Comparison of ENCODE assay signal across 21 cellular contexts in the genomic region with DNA sequence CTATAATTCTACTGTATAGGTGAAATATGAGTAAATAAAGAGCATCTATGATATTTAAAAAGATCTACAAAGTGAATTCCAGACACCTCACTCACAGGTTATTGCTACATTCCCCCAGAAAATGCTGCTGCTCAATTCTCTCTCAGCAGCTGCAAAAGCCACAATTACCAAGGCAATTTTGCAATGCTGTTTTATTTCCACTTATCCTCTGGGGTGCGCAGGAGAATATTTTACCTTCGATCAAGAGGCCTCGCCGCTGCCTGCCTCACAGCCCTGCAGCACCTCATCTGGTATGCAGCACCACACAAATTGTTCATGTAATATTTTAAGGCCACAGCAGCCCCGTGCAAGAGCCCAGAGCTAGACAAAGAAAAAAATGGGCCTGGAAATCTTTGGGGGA.
DNase-seq lines count a peak whose midpoint lies in the region; ATAC-seq and TF ChIP-seq lines count a peak whose summit lies in the region.
"Had no signal": no experiment of that assay in that cellular context is flagged by ENCODE, and none has a peak within 500 bp of the region (broad histone marks: within the 10 kb centered on the region; RNA-seq: fewer than 3 reads in every experiment).

No MANE protein-coding gene starts in this region.

- no peaks in the 10 kb centered on the region; the same call in 1 of the 2 replicates for H3K27me3 Mint-ChIP-seq in H9 (ENCODE audit: low read depth)
- H3K27me3 Mint-ChIP-seq in stimulated activated memory B cell treated with anti-CD40 and anti-IgM and Interleukin-4, amounts not matched to agents 10 μg/mL and 1 μg/mL and 100 μg/mL, for 72 hours: no peaks in the 10 kb centered on the region
- peaks cover 3% of the 10 kb centered on the region for H3K27me3 Mint-ChIP-seq in CD8-positive, alpha-beta T cell (ENCODE audit: low read depth)
- H3K27me3 Mint-ChIP-seq: activated CD4-positive, alpha-beta memory T cell treated with anti-CD3 and anti-CD28 coated beads, Interleukin-2, amount 10 ng/mL, durations not matched to agents 7 days and 5 days; activated naive CD4-positive, alpha-beta T cell treated with anti-CD3 and anti-CD28 coated beads, Interleukin-2, amount 50 U/mL, for 24 hours; activated T-cell treated with anti-CD3 and anti-CD28 coated beads, Interleukin-2, amount 50 U/mL, for 24 hours; stimulated activated naive CD8-positive, alpha-beta T cell treated with anti-CD3 and anti-CD28 coated beads, Interleukin-15, amount 100 ng/mL, for 72 hours had no signal

- no peak overlapping the region for H3K18ac ChIP-seq in H9 (ENCODE audit: insufficient read length, low read depth, low read length)

- no peaks in the 10 kb centered on the region for H3K23me2 ChIP-seq in H9 (ENCODE audit: insufficient read length, low read depth, low read length, poor library complexity, severe bottlenecking)

- TF ChIP-seq CTCF in AG09309 (IDR thresholded peaks at IDR 0.05; ENCODE audit: control insufficient read depth, insufficient read depth, low read depth, low read length, missing control alignments): no peak
- TF ChIP-seq CTCF in H9 (conservative IDR thresholded peaks at IDR 0.05): no peak
- TF ChIP-seq CTCF in epithelial cell of esophagus (IDR thresholded peaks at IDR 0.05; ENCODE audit: insufficient read depth, low read depth, low read length, missing control alignments): no peak
- TF ChIP-seq CTCF in CD8-positive, alpha-beta T cell (IDR thresholded peaks at IDR 0.05): no peak

- no peak overlapping the region for H2AK5ac ChIP-seq in H9 (ENCODE audit: insufficient read length, low read length)

- no peak overlapping the region for H3K14ac ChIP-seq in H9 (ENCODE audit: insufficient read depth, low read length)

- H3K27ac ChIP-seq in H9 (ENCODE audit: insufficient read length, low read depth, low read length): no peak overlapping the region
- H3K27ac ChIP-seq in CD8-positive, alpha-beta T cell (ENCODE audit: low read depth, low read length): no peak overlapping the region
- H3K27ac ChIP-seq: coronary artery, SJCRH30 had no signal

- no peaks in the 10 kb centered on the region; a peak in 1 of 7 replicates for H3K36me3 Mint-ChIP-seq in H9 (ENCODE audit: insufficient read depth in 1 of 3, low read depth in 3 of 3)
- no peaks in the 10 kb centered on the region for H3K36me3 Mint-ChIP-seq in stimulated activated memory B cell treated with anti-CD40 and anti-IgM and Interleukin-4, amounts not matched to agents 10 μg/mL and 1 μg/mL and 100 μg/mL, for 72 hours
- no peaks in the 10 kb centered on the region for H3K36me3 Mint-ChIP-seq in CD8-positive, alpha-beta T cell
- H3K36me3 Mint-ChIP-seq: activated naive CD4-positive, alpha-beta T cell treated with anti-CD3 and anti-CD28 coated beads, Interleukin-2, amount 50 U/mL, for 24 hours had no signal

- H3K27ac Mint-ChIP-seq in H9: peak overlapping the region in 1 of 3 experiments; percentile 27; a peak in 1 of 7 replicates
- no peak overlapping the region for H3K27ac Mint-ChIP-seq in stimulated activated memory B cell treated with anti-CD40 and anti-IgM and Interleukin-4, amounts not matched to agents 10 μg/mL and 1 μg/mL and 100 μg/mL, for 72 hours
- no peak overlapping the region for H3K27ac Mint-ChIP-seq in CD8-positive, alpha-beta T cell
- H3K27ac Mint-ChIP-seq: activated B cell treated with CpG ODN at 0.5 μM for 24 hours; activated CD4-positive, alpha-beta memory T cell treated with anti-CD3 and anti-CD28 coated beads, Interleukin-2, amount 10 ng/mL, durations not matched to agents 7 days and 5 days; activated naive CD4-positive, alpha-beta T cell treated with anti-CD3 and anti-CD28 coated beads, Interleukin-2, amount 50 U/mL, for 24 hours; activated T-cell treated with anti-CD3 and anti-CD28 coated beads, Interleukin-2, amount 50 U/mL, for 24 hours; stimulated activated naive CD8-positive, alpha-beta T cell treated with anti-CD3 and anti-CD28 coated beads, Interleukin-15, amount 100 ng/mL, for 72 hours had no signal

- H3K4me2 ChIP-seq in H9 (ENCODE audit: insufficient read depth, insufficient read length, low read length): no peak overlapping the region

- no peak for ATAC-seq in stimulated activated memory B cell treated with anti-CD40 and anti-IgM and Interleukin-4, amounts not matched to agents 10 μg/mL and 1 μg/mL and 100 μg/mL, for 72 hours
- no peak for ATAC-seq in CD8-positive, alpha-beta T cell
- ATAC-seq: gastroesophageal sphincter; K562; mucosa of descending colon; stimulated activated naive CD8-positive, alpha-beta T cell treated with anti-CD3 and anti-CD28 coated beads, Interleukin-15, amount 100 ng/mL, for 72 hours had no signal

- no peaks in the 10 kb centered on the region for H3K9me3 ChIP-seq in H9 (ENCODE audit: control insufficient read depth, low read depth, low read length)
- H3K9me3 ChIP-seq in CD8-positive, alpha-beta T cell (ENCODE audit: low read length): no peaks in the 10 kb centered on the region
- H3K9me3 ChIP-seq: gastroesophageal sphincter, mucosa of descending colon, SJCRH30 had no signal

- H2BK5ac ChIP-seq in H9 (ENCODE audit: insufficient read length, low read length): no peak overlapping the region

- no peak overlapping the region for H3K56ac ChIP-seq in H9 (ENCODE audit: insufficient read length, low read depth, low read length)

- peaks cover 43 to 52% of the 10 kb centered on the region in 2 experiments for H3K4me1 Mint-ChIP-seq in H9
- H3K4me1 Mint-ChIP-seq in stimulated activated memory B cell treated with anti-CD40 and anti-IgM and Interleukin-4, amounts not matched to agents 10 μg/mL and 1 μg/mL and 100 μg/mL, for 72 hours: no peaks in the 10 kb centered on the region
- H3K4me1 Mint-ChIP-seq in CD8-positive, alpha-beta T cell (ENCODE audit: low read depth): no peaks in the 10 kb centered on the region
- H3K4me1 Mint-ChIP-seq: activated naive CD4-positive, alpha-beta T cell treated with anti-CD3 and anti-CD28 coated beads, Interleukin-2, amount 50 U/mL, for 24 hours; stimulated activated naive CD8-positive, alpha-beta T cell treated with anti-CD3 and anti-CD28 coated beads, Interleukin-15, amount 100 ng/mL, for 72 hours had no signal

- no peak overlapping the region for H2BK12ac ChIP-seq in H9 (ENCODE audit: insufficient read length, low read depth, low read length)

- H3K4me3 Mint-ChIP-seq in H9: no peak overlapping the region
- H3K4me3 Mint-ChIP-seq in stimulated activated memory B cell treated with anti-CD40 and anti-IgM and Interleukin-4, amounts not matched to agents 10 μg/mL and 1 μg/mL and 100 μg/mL, for 72 hours: no peak overlapping the region
- H3K4me3 Mint-ChIP-seq in CD8-positive, alpha-beta T cell: no peak overlapping the region
- H3K4me3 Mint-ChIP-seq: activated B cell treated with CpG ODN at 0.5 μM for 24 hours; activated CD4-positive, alpha-beta memory T cell treated with anti-CD3 and anti-CD28 coated beads, Interleukin-2, amount 10 ng/mL, durations not matched to agents 7 days and 5 days; activated naive CD4-positive, alpha-beta T cell treated with anti-CD3 and anti-CD28 coated beads, Interleukin-2, amount 50 U/mL, for 24 hours; activated T-cell treated with anti-CD3 and anti-CD28 coated beads, Interleukin-2, amount 50 U/mL, for 24 hours; stimulated activated naive CD8-positive, alpha-beta T cell treated with anti-CD3 and anti-CD28 coated beads, Interleukin-15, amount 100 ng/mL, for 72 hours had no signal

- H4K5ac ChIP-seq in H9 (ENCODE audit: insufficient read length, low read depth, low read length): no peak overlapping the region

- peak; percentile 11 for DNase-seq in AG09309 (ENCODE audit: low read depth)
- DNase-seq in H9: no peak
- peak; percentile 25 for DNase-seq in NCI-H2227 treated with DMSO at 0.1 percent for 48 hours (lab: John Stamatoyannopoulos, UW)
- DNase-seq in epithelial cell of esophagus (ENCODE audit: low read depth): peak; percentile 8
- DNase-seq in inferior parietal cortex (ENCODE audit: extremely low spot score): no peak
- DNase-seq in activated CD8-positive, alpha-beta memory T cell treated with anti-CD3 and anti-CD28 coated beads, Interleukin-2, amount 50 U/mL, for 4 hours: no peak
- no peak for DNase-seq in CD8-positive, alpha-beta T cell
- DNase-seq: activated B cell treated with CpG ODN at 0.5 μM for 24 hours; activated CD4-positive, alpha-beta memory T cell treated with anti-CD3 and anti-CD28 coated beads, Interleukin-2, amount 10 ng/mL, durations not matched to agents 7 days and 5 days; activated T-cell treated with anti-CD3 and anti-CD28 coated beads, Interleukin-2, amount 50 U/mL, for 24 hours; GOT3; mucosa of descending colon; NCI-H1417; nucleus accumbens; SJCRH30; stimulated activated naive CD8-positive, alpha-beta T cell treated with anti-CD3 and anti-CD28 coated beads, Interleukin-15, amount 100 ng/mL, for 72 hours had no signal

- H3K9ac ChIP-seq in H9 (ENCODE audit: extremely low read depth, insufficient read length, low read length): no peak overlapping the region

- intact Hi-C loops in CD8-positive, alpha-beta T cell (cut with DNase I, micrococcal nuclease): no loop called here

- POLR2A ChIA-PET in CD8-positive, alpha-beta T cell (lab: Charles Lee): no interaction called here

- no peak overlapping the region for H2BK120ac ChIP-seq in H9 (ENCODE audit: low read depth, low read length, poor library complexity, severe bottlenecking)

- H3K4ac ChIP-seq in H9 (ENCODE audit: low read depth, low read length): no peak overlapping the region

- peaks cover 15% of the 10 kb centered on the region for H3K4me1 ChIP-seq in H9 (ENCODE audit: insufficient read depth, low read length)
- H3K4me1 ChIP-seq in CD8-positive, alpha-beta T cell (ENCODE audit: insufficient read depth, low read length): no peaks in the 10 kb centered on the region
- H3K4me1 ChIP-seq: SJCRH30 had no signal

- no peaks in the 10 kb centered on the region for H3K79me2 ChIP-seq in H9 (ENCODE audit: insufficient read depth, low read length)

- no peak overlapping the region for H2AFZ ChIP-seq in H9 (ENCODE audit: low read length)

- H2BK15ac ChIP-seq in H9 (ENCODE audit: low read depth, low read length): no peak overlapping the region

- no peak overlapping the region for H3K23ac ChIP-seq in H9 (ENCODE audit: insufficient read length, low read depth, low read length)

- no peaks in the 10 kb centered on the region for H4K20me1 ChIP-seq in H9 (ENCODE audit: control insufficient read depth, insufficient read depth, insufficient read length)

- H3K36me3 ChIP-seq in CD8-positive, alpha-beta T cell (ENCODE audit: insufficient read depth, low read length): no peaks in the 10 kb centered on the region
- H3K36me3 ChIP-seq: SJCRH30 had no signal

- peak overlapping the region; percentile 60 for H2BK20ac ChIP-seq in H9 (ENCODE audit: low read depth, low read length, poor library complexity, severe bottlenecking)

- H4K8ac ChIP-seq in H9 (replicated peaks; ENCODE audit: insufficient read length, low read depth, low read length): no peak overlapping the region

- H3K9me3 Mint-ChIP-seq in H9: no peaks in the 10 kb centered on the region
- H3K9me3 Mint-ChIP-seq in stimulated activated memory B cell treated with anti-CD40 and anti-IgM and Interleukin-4, amounts not matched to agents 10 μg/mL and 1 μg/mL and 100 μg/mL, for 72 hours: no peaks in the 10 kb centered on the region
- H3K9me3 Mint-ChIP-seq in CD8-positive, alpha-beta T cell: no peaks in the 10 kb centered on the region
- H3K9me3 Mint-ChIP-seq: activated B cell treated with CpG ODN at 0.5 μM for 24 hours; activated CD4-positive, alpha-beta memory T cell treated with anti-CD3 and anti-CD28 coated beads, Interleukin-2, amount 10 ng/mL, durations not matched to agents 7 days and 5 days; activated naive CD4-positive, alpha-beta T cell treated with anti-CD3 and anti-CD28 coated beads, Interleukin-2, amount 50 U/mL, for 24 hours; activated T-cell treated with anti-CD3 and anti-CD28 coated beads, Interleukin-2, amount 50 U/mL, for 24 hours; stimulated activated naive CD8-positive, alpha-beta T cell treated with anti-CD3 and anti-CD28 coated beads, Interleukin-15, amount 100 ng/mL, for 72 hours had no signal

- no peak overlapping the region for H3K4me3 ChIP-seq in AG09309 (ENCODE audit: control insufficient read depth, low read depth, low read length)
- no peak overlapping the region for H3K4me3 ChIP-seq in epithelial cell of esophagus (ENCODE audit: low read length)
- no peak overlapping the region for H3K4me3 ChIP-seq in CD8-positive, alpha-beta T cell (ENCODE audit: low read depth, low read length)
- H3K4me3 ChIP-seq: coronary artery, gastroesophageal sphincter, K562, mucosa of descending colon, SJCRH30 had no signal

- CTCF ChIA-PET in CD8-positive, alpha-beta T cell (lab: Charles Lee): interaction anchor here (0.6 kb wide), 1 partner anchor 200 kb away, joined by 3 read pairs; no protein-coding TSS in a partner anchor

- WGBS in H9 (ENCODE audit: extremely low coverage, insufficient read length, low lambda C conversion rate): no CpG with 5 or more reads among the region's 5 CpGs

- no peaks in the 10 kb centered on the region for H3K79me1 ChIP-seq in H9 (ENCODE audit: insufficient read depth, low read depth, low read length, poor library complexity, severe bottlenecking)

- H3T11ph ChIP-seq in H9 (ENCODE audit: low read length): no peak overlapping the region

- H4K91ac ChIP-seq in H9 (ENCODE audit: insufficient read length, low read depth, low read length): no peak overlapping the region

- no peaks in the 10 kb centered on the region for H3K27me3 ChIP-seq in H9 (ENCODE audit: insufficient read depth, low read length)
- no peaks in the 10 kb centered on the region for H3K27me3 ChIP-seq in CD8-positive, alpha-beta T cell (ENCODE audit: insufficient read depth, low read length)
- H3K27me3 ChIP-seq: gastroesophageal sphincter, SJCRH30 had no signal

Comparison
In these comparisons a context has a peak if more than half of its experiments do, and no peak if none do; other contexts are left out.
1. DNase-seq: peak in AG09309 (single experiment), NCI-H2227 treated with DMSO at 0.1 percent for 48 hours (single experiment) and epithelial cell of esophagus (single experiment); none in H9 (single experiment), inferior parietal cortex (single experiment), activated CD8-positive, alpha-beta memory T cell treated with anti-CD3 and anti-CD28 coated beads, Interleukin-2, amount 50 U/mL, for 4 hours (single experiment) and CD8-positive, alpha-beta T cell (0 of 7).